Comparison of ENCODE assay signal across 6 cellular contexts in the genomic region with DNA sequence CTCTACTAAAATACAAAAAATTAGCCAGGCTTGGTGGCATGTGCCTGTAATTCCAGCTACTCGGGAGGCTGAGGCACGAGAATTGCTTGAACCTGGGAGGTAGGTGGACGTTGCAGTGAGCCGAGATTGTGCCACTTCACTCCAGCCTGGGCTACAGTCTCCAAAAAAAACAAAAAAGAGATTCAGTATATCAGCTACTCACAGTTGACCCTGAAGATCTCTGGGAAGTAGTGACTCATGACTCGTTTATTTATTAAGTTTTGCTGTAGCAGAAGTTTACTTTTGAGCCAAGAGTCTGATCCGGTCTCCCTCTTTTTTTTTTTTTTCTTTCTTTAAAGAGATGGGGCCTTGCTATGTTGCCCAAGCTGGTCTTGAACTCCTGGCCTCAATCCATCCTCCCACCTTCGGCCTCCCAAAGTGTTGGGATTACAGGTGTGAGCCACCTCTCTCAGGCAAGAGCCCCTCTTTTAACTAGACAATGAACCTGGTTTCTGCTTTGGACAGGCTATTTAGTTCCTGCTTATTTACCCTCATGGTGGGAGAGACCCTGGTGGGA. TPM values are rescaled to one million over a fixed set of nuclear protein-coding genes. Genes with fewer than 3 reads are reported as not detected.
DNase-seq lines count a peak whose midpoint lies in the region; ATAC-seq and TF ChIP-seq lines count a peak whose summit lies in the region.

No MANE protein-coding gene starts in this region.

- TF ChIP-seq POLR2A in gastrocnemius medialis (IDR thresholded peaks at IDR 0.05): no peak

- DNase-seq in MG63 (no peak), colonic mucosa (no peak), gastrocnemius medialis (no peak), DMS 273 treated with DMSO at 0.1 percent for 48 hours (lab: John Stamatoyannopoulos, UW) (no peak), NCI-H2171 treated with DMSO at 0.1 percent for 48 hours (lab: John Stamatoyannopoulos, UW) (no peak)
- DNase-seq in effector CD8-positive, alpha-beta T cell (lab: John Stamatoyannopoulos, UW): no peak

- intact Hi-C loops in colonic mucosa (cut with DNase I) (no loop called here), gastrocnemius medialis (cut with DNase I; ENCODE audit: low total_unique reads) (no loop called here)

- H3K36me3 ChIP-seq in MG63 (peaks cover 29% of the 10 kb centered on the region), colonic mucosa (no peaks in the 10 kb centered on the region), gastrocnemius medialis (peaks cover 0 to under 1% of the 10 kb centered on the region in 2 donors)

- ATAC-seq in gastrocnemius medialis: no peak

- in situ Hi-C loops in gastrocnemius medialis (cut with MboI; ENCODE audit: low sequenced_read_pairs in 4 of 4): no loop called here

- no peaks in the 10 kb centered on the region for H3K27me3 ChIP-seq in MG63
- H3K27me3 ChIP-seq in colonic mucosa: no peaks in the 10 kb centered on the region
- no peaks in the 10 kb centered on the region for H3K27me3 ChIP-seq in gastrocnemius medialis

- H3K9me3 ChIP-seq in MG63 (no peaks in the 10 kb centered on the region), colonic mucosa (no peaks in the 10 kb centered on the region), gastrocnemius medialis (no peaks in the 10 kb centered on the region)

- H3K4me1 ChIP-seq in colonic mucosa (peaks cover 45% of the 10 kb centered on the region), gastrocnemius medialis (peaks cover 55 to 60% of the 10 kb centered on the region in 2 donors)

- H3K27ac ChIP-seq in colonic mucosa: peak overlapping the region; percentile 97
- peak overlapping the region; percentile 63 to 71 (median 68) for H3K27ac ChIP-seq in gastrocnemius medialis

- H3K4me3 ChIP-seq in MG63: peak overlapping the region; percentile 26
- peak overlapping the region; percentile 10 for H3K4me3 ChIP-seq in colonic mucosa
- peak overlapping the region in 1 of 4 donors; percentile 5 for H3K4me3 ChIP-seq in gastrocnemius medialis

- TF ChIP-seq CTCF in colonic mucosa (IDR thresholded peaks at IDR 0.05) (no peak), gastrocnemius medialis (IDR thresholded peaks at IDR 0.05 in 4 of 5, conservative IDR thresholded peaks at IDR 0.05 in 1 of 5) (no peak)

- peak overlapping the region; percentile 8 to 89 for H3K9ac ChIP-seq in colonic mucosa (ENCODE audit: low read depth in 2 of 2, low read length in 2 of 2)

RNA-seq across cellular contexts. Expression of a gene that starts 4.4 kb away (rescaled TPM):
- total RNA-seq in MG63 (2014; rRNA removed; shearing (Covaris generic); ENCODE audit: low replicate concordance): 77.1 and 147 TPM in 2 replicates
- 100 to 1,000 TPM; 427 to 450 TPM for total RNA-seq in colonic mucosa
- 10 to 100 TPM; 40.3 to 77.5 (median 47.6) TPM for total RNA-seq in gastrocnemius medialis

RNA-seq across cellular contexts. Expression of a gene that starts 8.7 kb away (rescaled TPM):
- total RNA-seq in MG63 (2014; rRNA removed; shearing (Covaris generic); ENCODE audit: low replicate concordance): 90.0 and 113 TPM in 2 replicates
- total RNA-seq in colonic mucosa (10 to 100 TPM; 16.0 to 45.0 TPM), gastrocnemius medialis (10 to 100 TPM; 15.5 to 29.2 (median 21.7) TPM)

RNA-seq across cellular contexts. Expression of a gene that starts 12.7 kb away (rescaled TPM):
- not detected in 2 replicates for total RNA-seq in MG63 (2014; rRNA removed; shearing (Covaris generic); ENCODE audit: low replicate concordance)
- total RNA-seq in colonic mucosa (1 to 10 TPM; 1.4 to 1.7 TPM), gastrocnemius medialis (1 to 10 TPM in 1 of 4 donors, not detected in 3; 3.5 TPM)

RNA-seq across cellular contexts. Expression of a gene that starts 18.3 kb away (rescaled TPM):
- total RNA-seq in MG63 (2014; rRNA removed; shearing (Covaris generic); ENCODE audit: low replicate concordance): 331 and 420 TPM in 2 replicates
- total RNA-seq in colonic mucosa (100 to 1,000 TPM; 286 to 441 TPM), gastrocnemius medialis (100 to 1,000 TPM in 2 of 4 donors, 10 to 100 TPM in 2; 68.7 to 145 (median 96.4) TPM)

RNA-seq across cellular contexts. Expression of a gene that starts 34.1 kb away (rescaled TPM):
- 74.9 and 134 TPM in 2 replicates for total RNA-seq in MG63 (2014; rRNA removed; shearing (Covaris generic); ENCODE audit: low replicate concordance)
- total RNA-seq in colonic mucosa (100 to 1,000 TPM in 1 of 2 donors, 10 to 100 TPM in 1; 60.7 to 150 TPM), gastrocnemius medialis (10 to 100 TPM in 3 of 4 donors, 1 to 10 TPM in 1; 9.0 to 13.9 (median 12.8) TPM)
